16 cellular contexts compared by ENCODE assay signal in the genomic region with DNA sequence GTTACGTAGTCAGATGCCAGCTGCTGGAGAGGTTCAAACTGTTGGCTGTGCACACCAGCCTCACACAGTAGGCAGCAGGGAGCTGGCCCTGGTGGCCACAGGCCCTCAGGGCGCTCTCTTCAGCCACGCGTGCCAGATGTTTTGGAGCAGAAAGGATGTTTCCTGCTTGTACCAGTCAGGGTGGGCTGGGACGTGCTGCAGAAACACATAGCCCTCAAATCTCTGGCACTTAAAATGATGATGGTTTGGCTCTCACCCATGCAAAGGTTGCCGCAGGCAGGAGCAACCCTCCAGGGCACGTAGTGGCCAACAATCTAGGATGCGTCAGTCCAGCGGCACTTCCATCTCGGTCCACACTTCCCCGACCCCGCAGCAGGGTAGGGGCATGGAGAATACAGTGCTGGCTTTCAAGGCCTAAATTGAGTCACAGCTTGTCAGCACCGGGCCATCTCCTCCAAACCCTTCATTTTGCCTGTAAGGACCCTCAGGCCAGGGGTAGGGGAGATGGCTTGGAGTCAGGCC. TPM values are rescaled to one million over a fixed set of nuclear protein-coding genes. Genes with fewer than 3 reads are reported as not detected.
"Had no signal": no experiment of that assay in that cellular context is flagged by ENCODE, and none has a peak within 500 bp of the region (broad histone marks: within the 10 kb centered on the region; RNA-seq: fewer than 3 reads in every experiment).

No MANE protein-coding gene starts in this region.

- H3K4me1 ChIP-seq: heart left ventricle, left lung, lower lobe of right lung, right atrium auricular region, transverse colon had no signal

- H3K4me3 ChIP-seq: coronary artery, heart left ventricle, left lung, lower lobe of right lung, ovary, right atrium auricular region, stomach, thoracic aorta, transverse colon had no signal

- DNase-seq: effector CD8-positive, alpha-beta T cell; heart left ventricle; left lung; ovary; small intestine; stimulated activated CD4-positive, alpha-beta T cell treated with anti-CD3 and anti-CD28 coated beads, Interleukin-12 subunit alpha, Interleukin-12 subunit beta, amount 100 ng/mL, for 4 hours; stimulated activated naive CD4-positive, alpha-beta T cell; stomach; transverse colon had no signal

- ATAC-seq: heart left ventricle, left lung, lower lobe of right lung had no signal

- H3K27ac ChIP-seq: coronary artery, heart left ventricle, left lung, lower lobe of right lung, ovary, right atrium auricular region, stomach, thoracic aorta, transverse colon had no signal

- H3K9me3 ChIP-seq: heart left ventricle, left lung, lower lobe of right lung, ovary, right atrium auricular region, stomach, thoracic aorta, transverse colon had no signal

- H3K36me3 ChIP-seq: left lung, lower lobe of right lung, ovary, stomach, transverse colon had no signal

- H3K27me3 ChIP-seq: dorsolateral prefrontal cortex, heart left ventricle, left lung, ovary, right atrium auricular region, stomach, transverse colon had no signal

RNA-seq across cellular contexts. Expression of gene FAM181A, which starts 1.7 kb away (rescaled TPM):
- polyA plus RNA-seq: fibroblast of lung, heart left ventricle, ovary, small intestine, stomach, urinary bladder had no signal
